ENCODE assay signal across 18 cellular contexts in the genomic region with DNA sequence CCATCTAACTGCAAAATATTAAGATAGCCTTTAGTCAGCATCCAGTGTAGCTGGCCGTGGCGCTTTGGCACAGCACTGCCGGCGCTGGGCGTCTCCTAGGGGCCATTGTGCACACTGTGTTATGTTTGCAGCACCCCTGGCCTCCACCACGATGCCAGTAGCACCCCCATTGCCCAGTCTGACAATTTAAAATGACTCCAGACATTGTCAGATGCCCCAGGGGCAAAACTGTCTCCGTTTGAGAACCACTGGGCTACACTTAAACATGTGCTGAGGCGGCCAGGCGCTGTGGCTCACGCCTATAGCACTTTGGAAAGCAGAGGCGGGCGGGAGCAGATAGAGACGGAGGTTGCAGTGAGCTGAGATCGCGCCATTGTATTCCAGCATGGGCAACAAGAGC. TPM values are rescaled to one million over a fixed set of nuclear protein-coding genes. Genes with fewer than 3 reads are reported as not detected.
A peak's percentile ranks its signal among the peaks of the same experiment; 100 is the strongest.
DNase-seq lines count a peak whose midpoint lies in the region; ATAC-seq and TF ChIP-seq lines count a peak whose summit lies in the region.
"Had no signal": no experiment of that assay in that cellular context is flagged by ENCODE, and none has a peak within 500 bp of the region (broad histone marks: within the 10 kb centered on the region; RNA-seq: fewer than 3 reads in every experiment).

No MANE protein-coding gene starts in this region.

- peaks cover 16% of the 10 kb centered on the region for H3K36me3 Mint-ChIP-seq in stimulated activated memory B cell treated with anti-CD40 and anti-IgM and Interleukin-4, amounts not matched to agents 10 μg/mL and 1 μg/mL and 100 μg/mL, for 72 hours

- peak; percentile 21 for DNase-seq in Right ventricle myocardium inferior (ENCODE audit: missing footprints)
- DNase-seq in cardiac septum (ENCODE audit: low spot score), result no peak
- no peak for DNase-seq in RWPE1 (ENCODE audit: low spot score)
- no peak for DNase-seq in left lobe of liver (ENCODE audit: low spot score)
- DNase-seq in NCI-H1930 (lab: John Stamatoyannopoulos, UW), result no peak
- DNase-seq in inferior parietal cortex (ENCODE audit: extremely low spot score), result no peak
- DNase-seq: ACHN; CD4-positive, alpha-beta memory T cell; DMS79; GM23248; H7 had no signal

- H3K9me3 Mint-ChIP-seq in stimulated activated memory B cell treated with anti-CD40 and anti-IgM and Interleukin-4, amounts not matched to agents 10 μg/mL and 1 μg/mL and 100 μg/mL, for 72 hours, result no peaks in the 10 kb centered on the region
- H3K9me3 Mint-ChIP-seq: CD4-positive, alpha-beta memory T cell had no signal

- POLR2A ChIA-PET in RWPE1 (lab: Yijun Ruan, JAX; ENCODE audit: low non-redundant PET), result no interaction called here

- CTCF ChIA-PET in RWPE1 (lab: Yijun Ruan, JAX), result interaction anchor here (0.6 kb wide), 1 partner anchor 237 kb away, joined by 4 read pairs; no protein-coding TSS in a partner anchor

- ATAC-seq in Right ventricle myocardium inferior (no peak), left lobe of liver (peak; percentile 1)
- no peak for ATAC-seq in stimulated activated memory B cell treated with anti-CD40 and anti-IgM and Interleukin-4, amounts not matched to agents 10 μg/mL and 1 μg/mL and 100 μg/mL, for 72 hours
- ATAC-seq: GM12878 had no signal

- H3K4me1 Mint-ChIP-seq in stimulated activated memory B cell treated with anti-CD40 and anti-IgM and Interleukin-4, amounts not matched to agents 10 μg/mL and 1 μg/mL and 100 μg/mL, for 72 hours, result peaks cover 3% of the 10 kb centered on the region

- H3K27me3 Mint-ChIP-seq in stimulated activated memory B cell treated with anti-CD40 and anti-IgM and Interleukin-4, amounts not matched to agents 10 μg/mL and 1 μg/mL and 100 μg/mL, for 72 hours, result no peaks in the 10 kb centered on the region
- H3K27me3 Mint-ChIP-seq: B cell; CD4-positive, alpha-beta memory T cell had no signal

- no peak for TF ChIP-seq CTCF in RWPE1 (conservative IDR thresholded peaks at IDR 0.05; ENCODE audit: low read depth)

- intact Hi-C loops in Right ventricle myocardium inferior (cut with DNase I), result no loop called here
- intact Hi-C loops in cardiac septum (cut with DNase I), result no loop called here

- no peak overlapping the region for H3K4me3 Mint-ChIP-seq in stimulated activated memory B cell treated with anti-CD40 and anti-IgM and Interleukin-4, amounts not matched to agents 10 μg/mL and 1 μg/mL and 100 μg/mL, for 72 hours
- H3K4me3 Mint-ChIP-seq: B cell; CD4-positive, alpha-beta memory T cell had no signal

- H3K27ac Mint-ChIP-seq in stimulated activated memory B cell treated with anti-CD40 and anti-IgM and Interleukin-4, amounts not matched to agents 10 μg/mL and 1 μg/mL and 100 μg/mL, for 72 hours, result peak overlapping the region; percentile 27
- H3K27ac Mint-ChIP-seq: B cell had no signal

- peak overlapping the region; percentile 27 for H3K27ac ChIP-seq in RWPE1
- H3K27ac ChIP-seq: C4-2B, GM23248, HL-60 had no signal

RNA-seq across cellular contexts. Expression of gene MTG2, which starts 6.0 kb away (rescaled TPM):
- total RNA-seq in Right ventricle myocardium inferior, result 21.6 TPM
- total RNA-seq in cardiac septum, result 26.6 TPM
- total RNA-seq in left lobe of liver, result 31.0 TPM

RNA-seq across cellular contexts. Expression of gene SS18L1, which starts 33.3 kb away (rescaled TPM):
- total RNA-seq in Right ventricle myocardium inferior (7.8 TPM), cardiac septum (8.0 TPM), left lobe of liver (33.4 TPM)

RNA-seq across cellular contexts. Expression of gene PSMA7, which starts 33.7 kb away (rescaled TPM):
- total RNA-seq in Right ventricle myocardium inferior, result 230 TPM
- total RNA-seq in cardiac septum, result 198 TPM
- 138 TPM for total RNA-seq in left lobe of liver

RNA-seq across cellular contexts. Expression of gene HRH3, which starts 43.2 kb away (rescaled TPM):
- not detected for total RNA-seq in Right ventricle myocardium inferior
- total RNA-seq in cardiac septum, result not detected
- total RNA-seq in left lobe of liver, result not detected
- total RNA-seq: A172; B cell; CD4-positive, alpha-beta memory T cell; G401; GM12878; GM23248 had no signal

RNA-seq across cellular contexts. Expression of gene LSM14B, which starts 54.6 kb away (rescaled TPM):
- total RNA-seq in Right ventricle myocardium inferior (55.2 TPM), cardiac septum (51.0 TPM), left lobe of liver (19.6 TPM)
